ENCODE assay signal across 25 cellular contexts in genomic region chrX:41459714-41460113, GRCh38. TPM values are rescaled to one million over a fixed set of nuclear protein-coding genes. Genes with fewer than 3 reads are reported as not detected.
"Had no signal": no experiment of that assay in that cellular context is flagged by ENCODE, and none has a peak within 500 bp of the region (broad histone marks: within the 10 kb centered on the region; RNA-seq: fewer than 3 reads in every experiment).

No MANE protein-coding gene starts in this region.

- H3K27ac ChIP-seq: PC-9, Peyer's patch, SJCRH30 had no signal

- H2AFZ ChIP-seq: PC-9 had no signal

- H3K9me3 ChIP-seq: MG63, Peyer's patch, SJCRH30 had no signal

- H3K36me3 ChIP-seq: MG63, Peyer's patch, SJCRH30 had no signal

- H3K4me3 ChIP-seq: MG63, PC-9, Peyer's patch, SJCRH30 had no signal

- H3K4me1 ChIP-seq: Peyer's patch, SJCRH30 had no signal

- DNase-seq: Karpas-422, KG1, MG63, NCI-H1092, NCI-H1105 treated with DMSO at 0.1 percent for 48 hours, NCI-H1417 treated with DMSO at 0.1 percent for 48 hours, NCI-H146, NCI-H1694 treated with DMSO at 0.1 percent for 48 hours, NCI-H1930, NCI-H2081, NCI-H2107, NCI-H2227 treated with DMSO at 0.1 percent for 48 hours, NCI-H524, NCI-H526 treated with DMSO at 0.1 percent for 48 hours, NCI-H748 treated with DMSO at 0.1 percent for 48 hours, PC-9, Peyer's patch, SHP77 treated with DMSO at 0.1 percent for 48 hours, SJCRH30, T-helper 1 cell had no signal

- H3K27me3 ChIP-seq: MG63, Peyer's patch, SJCRH30 had no signal

- H3K4me2 ChIP-seq: PC-9 had no signal

- ATAC-seq: Right ventricle myocardium inferior, SK-N-SH treated with all-trans-retinoic acid at 6 μM for 48 hours had no signal

RNA-seq across cellular contexts. Expression of gene NYX, which starts 12.6 kb away (rescaled TPM):
- total RNA-seq: HT1080, NCI-H460, PC-9, Peyer's patch, Right ventricle myocardium inferior, RPMI7951, SJCRH30 had no signal
